Comparison of ENCODE assay signal across 16 cellular contexts in genomic region chr10:69726850-69727249, GRCh38.
"Had no signal": no experiment of that assay in that cellular context is flagged by ENCODE, and none has a peak within 500 bp of the region (broad histone marks: within the 10 kb centered on the region; RNA-seq: fewer than 3 reads in every experiment).

No MANE protein-coding gene starts in this region.

- H3K27ac ChIP-seq: breast epithelium, coronary artery, ovary, right lobe of liver, stomach had no signal

- H3K4me3 ChIP-seq: breast epithelium, coronary artery, lung, ovary, right lobe of liver, stomach had no signal

- H3K9me3 ChIP-seq: breast epithelium, ovary, right lobe of liver, stomach had no signal

- H3K27me3 ChIP-seq: breast epithelium, ovary, right lobe of liver had no signal

- DNase-seq: activated CD4-positive, alpha-beta T cell treated with anti-CD3 and anti-CD28 coated beads, Interleukin-2, amount 10 ng/mL, durations not matched to agents 7 days and 5 days; activated CD8-positive, alpha-beta T cell treated with anti-CD3 and anti-CD28 coated beads, Interleukin-2, amount 10 ng/mL, durations not matched to agents 7 days and 5 days; activated naive CD4-positive, alpha-beta T cell treated with anti-CD3 and anti-CD28 coated beads, Interleukin-2, amount 10 ng/mL, durations not matched to agents 7 days and 5 days; activated T-cell treated with anti-CD3 and anti-CD28 coated beads, Interleukin-2, amount 50 U/mL, for 4 hours; head of caudate nucleus; natural killer cell; ovary; right lobe of liver; small intestine; stimulated activated CD4-positive, alpha-beta T cell treated with anti-CD3 and anti-CD28 coated beads, Interleukin-4, amount 100 ng/mL, for 1 hour; stomach had no signal

- ATAC-seq: activated CD4-positive, CD25-positive, alpha-beta regulatory T cell treated with anti-CD3 and anti-CD28 coated beads, Interleukin-2, amount 50 U/mL, for 24 hours; activated CD8-positive, alpha-beta T cell treated with anti-CD3 and anti-CD28 coated beads, Interleukin-2, amount 10 ng/mL, durations not matched to agents 7 days and 5 days; activated T-cell treated with anti-CD3 and anti-CD28 coated beads, Interleukin-2, amount 50 U/mL, for 4 hours; left lobe of liver; natural killer cell; right lobe of liver had no signal

- H3K36me3 ChIP-seq: breast epithelium, ovary, right lobe of liver, stomach had no signal

- H3K4me1 ChIP-seq: breast epithelium, right lobe of liver had no signal
